In the genomic region with DNA sequence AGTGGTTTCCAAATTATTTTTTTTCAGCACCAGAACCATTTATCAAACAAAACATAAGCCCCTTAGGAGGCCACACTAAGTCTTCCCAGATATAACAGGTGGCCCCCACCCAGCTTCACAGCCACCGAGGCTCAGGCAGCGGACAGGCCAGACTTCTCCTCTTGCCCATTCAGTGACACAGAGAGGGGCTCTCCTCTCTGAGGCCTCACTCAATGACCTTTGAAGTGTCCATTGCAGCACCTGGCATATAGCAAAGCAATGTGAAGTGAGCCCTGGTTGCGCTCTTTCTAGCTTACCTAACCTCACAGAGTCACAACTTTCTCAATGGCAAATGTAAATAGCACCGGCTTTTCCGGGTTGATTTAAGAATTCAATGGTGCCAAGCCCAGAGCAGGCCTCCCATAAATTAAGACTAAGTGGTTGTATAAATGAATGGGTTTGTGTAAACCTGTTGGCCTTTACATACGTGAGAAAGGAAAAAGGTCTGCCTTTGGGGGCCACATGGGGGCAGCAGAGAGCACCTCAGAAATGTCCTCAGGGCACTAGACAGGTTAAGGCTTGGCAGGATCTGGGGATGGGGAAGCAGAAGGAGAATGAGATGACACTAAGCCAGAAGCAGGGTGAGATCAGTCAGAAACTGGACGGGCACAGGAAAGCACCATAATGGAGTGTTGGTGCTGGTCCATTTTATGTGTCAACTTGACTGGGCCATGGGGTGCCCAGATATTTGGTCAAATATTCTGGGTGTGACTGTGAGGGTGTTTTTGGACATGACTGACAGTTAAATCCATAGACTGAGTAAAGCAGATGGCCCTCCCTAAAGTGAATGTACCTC, we compare ENCODE assay signal across 8 cellular contexts. TPM values are rescaled to one million over a fixed set of nuclear protein-coding genes. Genes with fewer than 3 reads are reported as not detected.
DNase-seq lines count a peak whose midpoint lies in the region; ATAC-seq and TF ChIP-seq lines count a peak whose summit lies in the region.

No MANE protein-coding gene starts in this region.

- H3K4me3 Mint-ChIP-seq in osteocyte (ENCODE audit: unreplicated experiment) = no peak overlapping the region

- H3K27ac Mint-ChIP-seq in osteocyte (ENCODE audit: unreplicated experiment) = no peak overlapping the region

- H3K9me3 Mint-ChIP-seq in osteocyte (ENCODE audit: unreplicated experiment) = no peaks in the 10 kb centered on the region

- peak; percentile 72 for DNase-seq in activated CD4-positive, alpha-beta T cell treated with anti-CD3 and anti-CD28 coated beads for 48 hours
- no peak for DNase-seq in activated CD4-positive, alpha-beta T cell treated with anti-CD3 and anti-CD28 coated beads for 4 hours
- peak; percentile 43 for DNase-seq in LNCaP clone FGC (ENCODE audit: low read depth)
- DNase-seq in UCSD-AML1 (lab: John Stamatoyannopoulos, UW; ENCODE audit: unreplicated experiment) = peak; percentile 65
- DNase-seq in osteocyte (ENCODE audit: extremely low spot score, unreplicated experiment) = peak; percentile 76
- DNase-seq in gastrocnemius medialis = no peak

- TF ChIP-seq CTCF in LNCaP clone FGC (IDR thresholded peaks at IDR 0.05; ENCODE audit: control insufficient read depth, extremely low read depth, insufficient read depth) (peak; percentile 77), osteocyte (IDR thresholded peaks at IDR 0.05) (peak; percentile 56), gastrocnemius medialis (IDR thresholded peaks at IDR 0.05 in 4 of 5, conservative IDR thresholded peaks at IDR 0.05 in 1 of 5) (peak in 1 of 5 experiments; percentile 36)

- peaks cover 29% of the 10 kb centered on the region for H3K27me3 Mint-ChIP-seq in osteocyte (ENCODE audit: unreplicated experiment)

- no peaks in the 10 kb centered on the region for H3K36me3 Mint-ChIP-seq in osteocyte (ENCODE audit: unreplicated experiment)

- no peaks in the 10 kb centered on the region for H3K4me1 Mint-ChIP-seq in osteocyte (ENCODE audit: unreplicated experiment)

- intact Hi-C loops in gastrocnemius medialis (cut with DNase I; ENCODE audit: low total_unique reads) = no loop called here

- H3K4me3 ChIP-seq in LNCaP clone FGC (ENCODE audit: low read depth, low read length) (no peak overlapping the region), gastrocnemius medialis (no peak overlapping the region)

- no peaks in the 10 kb centered on the region for H3K36me3 ChIP-seq in gastrocnemius medialis

- H3K9me3 ChIP-seq in gastrocnemius medialis = no peaks in the 10 kb centered on the region

- H3K27ac ChIP-seq in gastrocnemius medialis = no peak overlapping the region

- peaks cover 0 to 3% (median 0%) of the 10 kb centered on the region in 3 donors for H3K27me3 ChIP-seq in gastrocnemius medialis

- ATAC-seq in esophagus mucosa = peak; percentile 88
- ATAC-seq in HG03039 (IDR thresholded peaks at IDR 0.05; ENCODE audit: unreplicated experiment) = no peak
- no peak for ATAC-seq in gastrocnemius medialis

- H3K4me1 ChIP-seq in gastrocnemius medialis = no peaks in the 10 kb centered on the region

- in situ Hi-C loops in gastrocnemius medialis (cut with MboI; ENCODE audit: low sequenced_read_pairs in 4 of 4) = loop anchor here in 1 of 4 donors (25.0 kb wide), 1 partner anchor 1703 kb away; no protein-coding TSS in a partner anchor

- TF ChIP-seq POLR2A in gastrocnemius medialis (IDR thresholded peaks at IDR 0.05) = no peak

RNA-seq across cellular contexts. Expression of a gene that starts 59.1 kb away (rescaled TPM):
- total RNA-seq in esophagus mucosa = not detected
- not detected in 2 replicates for total RNA-seq in osteocyte
- total RNA-seq in gastrocnemius medialis = not detected

Comparison
In these comparisons a context has a peak if more than half of its experiments do, and no peak if none do; other contexts are left out.
1. DNase-seq: peak in activated CD4-positive, alpha-beta T cell treated with anti-CD3 and anti-CD28 coated beads for 48 hours (single experiment), LNCaP clone FGC (single experiment), UCSD-AML1 (single experiment) and osteocyte (single experiment); none in activated CD4-positive, alpha-beta T cell treated with anti-CD3 and anti-CD28 coated beads for 4 hours (0 of 2) and gastrocnemius medialis (0 of 2).